8 cellular contexts compared by ENCODE assay signal in the genomic region with DNA sequence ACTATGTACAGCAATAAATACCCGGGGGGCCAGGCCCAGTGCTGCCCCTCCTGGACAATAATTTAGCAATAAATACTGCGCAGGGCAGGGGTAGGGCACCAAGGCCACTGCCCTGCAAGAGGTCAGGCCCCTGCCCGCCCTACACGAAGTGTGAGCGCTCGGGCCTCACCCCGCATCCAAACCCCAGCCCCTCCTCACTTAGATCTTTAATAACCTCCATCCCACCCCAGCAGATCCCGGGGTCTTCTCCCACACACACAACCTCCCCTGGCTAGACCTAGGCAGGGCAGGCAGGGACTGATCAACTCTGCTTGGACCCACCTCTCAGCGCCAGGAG. TPM values are rescaled to one million over a fixed set of nuclear protein-coding genes. Genes with fewer than 3 reads are reported as not detected.
A peak's percentile ranks its signal among the peaks of the same experiment; 100 is the strongest.
DNase-seq lines count a peak whose midpoint lies in the region; ATAC-seq, FAIRE-seq and TF ChIP-seq lines count a peak whose summit lies in the region.
"Not testable (repeated sequence)": the region's sequence is repeated elsewhere in the genome, so short reads cannot be mapped to it uniquely, and the experiment has no call there.

No MANE protein-coding gene starts in this region.

- not testable (repeated sequence) for H3K27me3 ChIP-seq in BLaER1; OCI-LY1 (ENCODE audit: insufficient read depth, low read length); small intestine (ENCODE audit: control insufficient read depth in 2 of 2, insufficient read depth in 2 of 2, low read length in 2 of 2)

- peaks cover 46% of the 10 kb centered on the region for H4K20me1 ChIP-seq in BLaER1
- not testable (repeated sequence) for H4K20me1 ChIP-seq in OCI-LY1 (ENCODE audit: insufficient read depth, low read length)

- H3K36me3 Mint-ChIP-seq in activated T-helper 17 cell treated with anti-CD3 and anti-CD28 coated beads, Interleukin-2, amount 50 U/mL, for 72 hours (ENCODE audit: low read depth): peaks cover 82% of the 10 kb centered on the region

- peaks cover 69% of the 10 kb centered on the region for H3K4me1 ChIP-seq in BLaER1
- peaks cover 24% of the 10 kb centered on the region for H3K4me1 ChIP-seq in OCI-LY1 (ENCODE audit: insufficient read depth, low read length, severe bottlenecking)
- peaks cover 35% of the 10 kb centered on the region for H3K4me1 ChIP-seq in mucosa of descending colon (ENCODE audit: low read depth)
- H3K4me1 ChIP-seq in small intestine (ENCODE audit: control insufficient read depth in 2 of 2, insufficient read depth in 1 of 2, low read depth in 1 of 2, low read length in 1 of 2): peaks cover 8 to 12% of the 10 kb centered on the region in 2 donors

- not testable (repeated sequence) for H3K27me3 Mint-ChIP-seq in activated T-helper 17 cell treated with anti-CD3 and anti-CD28 coated beads, Interleukin-2, amount 50 U/mL, for 72 hours

- peaks cover 56% of the 10 kb centered on the region for H3K36me3 ChIP-seq in BLaER1
- H3K36me3 ChIP-seq in OCI-LY1 (ENCODE audit: insufficient read depth, low read length): peaks cover 50% of the 10 kb centered on the region
- not testable (repeated sequence) for H3K36me3 ChIP-seq in mucosa of descending colon (ENCODE audit: low read depth)
- peaks cover 2 to 17% of the 10 kb centered on the region in 2 donors for H3K36me3 ChIP-seq in small intestine (ENCODE audit: control insufficient read depth in 2 of 2, insufficient read depth in 2 of 2, low read length in 2 of 2)

- H3K9ac ChIP-seq in BLaER1 (peak overlapping the region; percentile 76), OCI-LY1 (ENCODE audit: low read length) (peak overlapping the region; percentile 34; the same call in 1 of the 2 replicates)

- TF ChIP-seq CTCF in OCI-LY1 (IDR thresholded peaks at IDR 0.05; ENCODE audit: low read length); mucosa of descending colon (IDR thresholded peaks at IDR 0.05): not testable (repeated sequence)

- not testable (repeated sequence) for FAIRE-seq in small intestine (lab: Jason Lieb, UNC)

- peak overlapping the region; percentile 84 for H3K4me3 Mint-ChIP-seq in activated T-helper 17 cell treated with anti-CD3 and anti-CD28 coated beads, Interleukin-2, amount 50 U/mL, for 72 hours

- H3K4me1 Mint-ChIP-seq in activated T-helper 17 cell treated with anti-CD3 and anti-CD28 coated beads, Interleukin-2, amount 50 U/mL, for 72 hours: not testable (repeated sequence)

- not testable (repeated sequence) for H3K79me2 ChIP-seq in OCI-LY1 (ENCODE audit: insufficient read depth, low read length)

- H3K4me3 ChIP-seq in BLaER1 (peak overlapping the region; percentile 99), OCI-LY1 (ENCODE audit: low read depth, low read length, poor library complexity, severe bottlenecking) (peak overlapping the region; percentile 94), mucosa of descending colon (peak overlapping the region; percentile 95)
- not testable (repeated sequence) for H3K4me3 ChIP-seq in small intestine (ENCODE audit: low read depth in 1 of 2, low read length in 2 of 2)

- not testable (repeated sequence) for DNase-seq in epithelial cell of prostate (ENCODE audit: low read depth, low spot score); mucosa of descending colon; small intestine

- peak overlapping the region; percentile 100 for H3K4me2 ChIP-seq in BLaER1
- peak overlapping the region; percentile 98 for H3K4me2 ChIP-seq in OCI-LY1 (ENCODE audit: low read length)

- not testable (repeated sequence) for H3K9me3 ChIP-seq in BLaER1; OCI-LY1 (ENCODE audit: low read length); mucosa of descending colon; small intestine (ENCODE audit: control insufficient read depth, low read depth)

- intact Hi-C loops in mucosa of descending colon (cut with DNase I, micrococcal nuclease): not testable (repeated sequence)

- H3K27ac Mint-ChIP-seq in activated T-helper 17 cell treated with anti-CD3 and anti-CD28 coated beads, Interleukin-2, amount 50 U/mL, for 72 hours: peak overlapping the region; percentile 55

- not testable (repeated sequence) for H3K9me2 ChIP-seq in OCI-LY1 (ENCODE audit: low read depth, low read length)

- H3K27ac ChIP-seq in BLaER1 (peak overlapping the region; percentile 90), epithelial cell of prostate (peak overlapping the region; percentile 77), small intestine (ENCODE audit: low read depth in 1 of 2, low read length in 1 of 2) (peak overlapping the region; percentile 86 to 87)
- not testable (repeated sequence) for H3K27ac ChIP-seq in OCI-LY1 (ENCODE audit: low read depth, low read length, poor library complexity, severe bottlenecking)

- not testable (repeated sequence) for H3F3A ChIP-seq in OCI-LY1 (ENCODE audit: insufficient read depth, low read length)

- H2AFZ ChIP-seq in OCI-LY1 (ENCODE audit: low read length): not testable (repeated sequence)

- ATAC-seq in GM21390 (IDR thresholded peaks at IDR 0.05; ENCODE audit: unreplicated experiment): peak; percentile 8
- peak; percentile 5 for ATAC-seq in HG03064 (IDR thresholded peaks at IDR 0.05; ENCODE audit: low read depth, unreplicated experiment)
- peak; percentile 40 for ATAC-seq in activated T-helper 17 cell treated with anti-CD3 and anti-CD28 coated beads, Interleukin-2, amount 50 U/mL, for 72 hours (replicated peaks)
- ATAC-seq in mucosa of descending colon: peak; percentile 9

- WGBS in small intestine, 3 donors: 23 to 36% (median 23%) methylated on average over 9 of the region's 9 CpGs

- H3K9me3 Mint-ChIP-seq in activated T-helper 17 cell treated with anti-CD3 and anti-CD28 coated beads, Interleukin-2, amount 50 U/mL, for 72 hours: not testable (repeated sequence)

RNA-seq across cellular contexts. Expression of a gene that starts 0.3 kb away (rescaled TPM):
- total RNA-seq in activated T-helper 17 cell treated with anti-CD3 and anti-CD28 coated beads, Interleukin-2, amount 50 U/mL, for 72 hours: 10 to 100 TPM; 41.3 to 47.5 TPM
- 10 to 100 TPM; 50.1 to 83.5 (median 73.7) TPM for total RNA-seq in mucosa of descending colon
- polyA plus RNA-seq in small intestine: 100 to 1,000 TPM in 1 of 3 donors, 10 to 100 TPM in 2; 33.8 to 129 (median 87.0) TPM

RNA-seq across cellular contexts. Expression of a gene that starts 7.1 kb away (rescaled TPM):
- total RNA-seq in activated T-helper 17 cell treated with anti-CD3 and anti-CD28 coated beads, Interleukin-2, amount 50 U/mL, for 72 hours: 10 to 100 TPM; 10.1 to 26.8 TPM
- total RNA-seq in mucosa of descending colon: 10 to 100 TPM; 36.0 to 59.4 (median 58.3) TPM
- 100 to 1,000 TPM; 111 to 303 (median 237) TPM for polyA plus RNA-seq in small intestine

RNA-seq across cellular contexts. Expression of a gene that starts 9.2 kb away (rescaled TPM):
- total RNA-seq in activated T-helper 17 cell treated with anti-CD3 and anti-CD28 coated beads, Interleukin-2, amount 50 U/mL, for 72 hours: 10 to 100 TPM; 28.9 to 32.6 TPM
- 10 to 100 TPM; 17.4 to 34.0 (median 21.1) TPM for total RNA-seq in mucosa of descending colon
- polyA plus RNA-seq in small intestine: 10 to 100 TPM in 1 of 3 donors, 1 to 10 TPM in 2; 7.6 to 16.6 (median 8.9) TPM

RNA-seq across cellular contexts. Expression of a gene that starts 16.3 kb away (rescaled TPM):
- total RNA-seq in activated T-helper 17 cell treated with anti-CD3 and anti-CD28 coated beads, Interleukin-2, amount 50 U/mL, for 72 hours: under 1 TPM; 0.17 to 0.53 TPM
- total RNA-seq in mucosa of descending colon: under 1 TPM; 0.12 to 0.51 (median 0.26) TPM
- polyA plus RNA-seq in small intestine: 1 to 10 TPM in 1 of 3 donors, under 1 TPM in 2; 0.54 to 1.8 (median 0.64) TPM

RNA-seq across cellular contexts. Expression of a gene that starts 18.8 kb away (rescaled TPM):
- total RNA-seq in activated T-helper 17 cell treated with anti-CD3 and anti-CD28 coated beads, Interleukin-2, amount 50 U/mL, for 72 hours: 10 to 100 TPM; 25.1 to 40.6 TPM
- 10 to 100 TPM; 14.7 to 35.0 (median 28.2) TPM for total RNA-seq in mucosa of descending colon
- 10 to 100 TPM in 1 of 3 donors, 1 to 10 TPM in 2; 8.3 to 71.6 (median 9.5) TPM for polyA plus RNA-seq in small intestine
